In genomic region chr1:101206139-101206538, GRCh38 we compare ENCODE assay signal across 8 cellular contexts. TPM values are rescaled to one million over a fixed set of nuclear protein-coding genes. Genes with fewer than 3 reads are reported as not detected.
DNase-seq lines count a peak whose midpoint lies in the region; ATAC-seq, FAIRE-seq and TF ChIP-seq lines count a peak whose summit lies in the region.
"Not testable (repeated sequence)": the region's sequence is repeated elsewhere in the genome, so short reads cannot be mapped to it uniquely, and the experiment has no call there.

No MANE protein-coding gene starts in this region.

- not testable (repeated sequence) for H3K9ac ChIP-seq in K562 (ENCODE audit: insufficient read depth in 1 of 2, low read depth in 2 of 2, low read length in 2 of 2)

- not testable (repeated sequence) for H3K4me3 ChIP-seq in GM12865 (ENCODE audit: low read depth, low read length); K562

- POLR2A ChIA-PET in activated CD4-positive, alpha-beta T cell treated with anti-CD3 and anti-CD28 coated beads for 36 hours (lab: Charles Lee): interaction anchor here (1.0 kb wide), 1 partner anchor 30 kb away, joined by 3 read pairs; no protein-coding TSS in a partner anchor
- POLR2A ChIA-PET in activated CD8-positive, alpha-beta T cell treated with anti-CD3 and anti-CD28 coated beads for 36 hours (lab: Charles Lee): not testable (repeated sequence)
- POLR2A ChIA-PET in K562 (lab: Yijun Ruan, JAX): interaction anchor here (1.4 kb wide), 1 partner anchor 180 kb away, joined by 4 read pairs; the partner anchor contains the start of gene DPH5

- peak; percentile 21 for DNase-seq in GM12865 (ENCODE audit: low read depth)
- peak; percentile 49 for DNase-seq in activated CD4-positive, alpha-beta T cell treated with anti-CD3 and anti-CD28 coated beads for 36 hours
- not testable (repeated sequence) for DNase-seq in activated CD8-positive, alpha-beta T cell treated with anti-CD3 and anti-CD28 coated beads for 36 hours; K562 (ENCODE audit: extremely low read depth in 1 of 4, low spot score in 3 of 4)
- DNase-seq in activated naive CD4-positive, alpha-beta T cell treated with anti-CD3 and anti-CD28 coated beads for 36 hours: peak; percentile 56
- peak; percentile 35 for DNase-seq in stimulated activated CD4-positive, alpha-beta T cell treated with anti-CD3 and anti-CD28 coated beads, Interleukin-1b, Interleukin-23, amount 100 ng/mL, for 48 hours
- DNase-seq in stimulated activated naive CD8-positive, alpha-beta T cell treated with anti-CD3 and anti-CD28 coated beads, Interleukin-15, amount 100 ng/mL, for 72 hours: peak in 1 of 2 donors; percentile 49

- not testable (repeated sequence) for H3K79me2 ChIP-seq in K562 (ENCODE audit: control insufficient read depth, insufficient read depth, low read length)

- not testable (repeated sequence) for H3K27me3 ChIP-seq in K562 (ENCODE audit: control insufficient read depth in 2 of 2, insufficient read depth in 2 of 2, low read length in 2 of 2)

- not testable (repeated sequence) for H3K36me3 Mint-ChIP-seq in activated CD4-positive, alpha-beta T cell treated with anti-CD3 and anti-CD28 coated beads for 36 hours (ENCODE audit: low read depth); activated CD8-positive, alpha-beta T cell treated with anti-CD3 and anti-CD28 coated beads for 36 hours (ENCODE audit: low read depth); activated naive CD4-positive, alpha-beta T cell treated with anti-CD3 and anti-CD28 coated beads for 36 hours (ENCODE audit: low read depth)

- CTCF ChIA-PET in activated CD4-positive, alpha-beta T cell treated with anti-CD3 and anti-CD28 coated beads for 36 hours (lab: Charles Lee): interaction anchor here (0.9 kb wide), 1 partner anchor 61 kb away, joined by 3 read pairs; no protein-coding TSS in a partner anchor
- CTCF ChIA-PET in activated CD8-positive, alpha-beta T cell treated with anti-CD3 and anti-CD28 coated beads for 36 hours (lab: Charles Lee); K562 (lab: Yijun Ruan, JAX; ENCODE audit: low intra/inter-chr PET ratio): not testable (repeated sequence)
- CTCF ChIA-PET in activated naive CD4-positive, alpha-beta T cell treated with anti-CD3 and anti-CD28 coated beads for 36 hours (lab: Charles Lee): interaction anchor here (0.7 to 1.3 kb wide), 3 partner anchors 11 to 32 kb away, joined by 3 read pairs; no protein-coding TSS in a partner anchor

- not testable (repeated sequence) for H3K9me1 ChIP-seq in K562 (ENCODE audit: control insufficient read depth, insufficient read depth, low read length)

- 39% methylated on average over 4 of the region's 4 CpGs for WGBS in K562 (ENCODE audit: insufficient coverage, low coverage, missing lambda C conversion rate)

- H3K4me2 ChIP-seq in K562 (ENCODE audit: insufficient read depth, low read length): not testable (repeated sequence)

- not testable (repeated sequence) for TF ChIP-seq RAD21 in K562 (CRISPR knock-in tag; conservative IDR thresholded peaks at IDR 0.05 in 1 of 2, IDR thresholded peaks at IDR 0.05 in 1 of 2)

- not testable (repeated sequence) for FAIRE-seq in K562 (lab: Jason Lieb, UNC)

- H4K20me1 ChIP-seq in K562 (replicated peaks; ENCODE audit: control insufficient read depth, insufficient read depth, low read length): not testable (repeated sequence)

- H3K27ac ChIP-seq in K562 (ENCODE audit: extremely low read depth, low read depth, low read length): not testable (repeated sequence)

- intact Hi-C loops in activated CD4-positive, alpha-beta T cell treated with anti-CD3 and anti-CD28 coated beads for 36 hours (cut with DNase I, micrococcal nuclease); activated CD8-positive, alpha-beta T cell treated with anti-CD3 and anti-CD28 coated beads for 36 hours (cut with micrococcal nuclease); activated naive CD4-positive, alpha-beta T cell treated with anti-CD3 and anti-CD28 coated beads for 36 hours (cut with micrococcal nuclease); K562 (cut with micrococcal nuclease): not testable (repeated sequence)

- H3K9me3 Mint-ChIP-seq in activated CD4-positive, alpha-beta T cell treated with anti-CD3 and anti-CD28 coated beads for 36 hours (ENCODE audit: low read depth); activated CD8-positive, alpha-beta T cell treated with anti-CD3 and anti-CD28 coated beads for 36 hours; activated naive CD4-positive, alpha-beta T cell treated with anti-CD3 and anti-CD28 coated beads for 36 hours; stimulated activated naive CD8-positive, alpha-beta T cell treated with anti-CD3 and anti-CD28 coated beads, Interleukin-15, amount 100 ng/mL, for 72 hours: not testable (repeated sequence)

- not testable (repeated sequence) for H3K27me3 Mint-ChIP-seq in activated CD4-positive, alpha-beta T cell treated with anti-CD3 and anti-CD28 coated beads for 36 hours; activated CD8-positive, alpha-beta T cell treated with anti-CD3 and anti-CD28 coated beads for 36 hours; activated naive CD4-positive, alpha-beta T cell treated with anti-CD3 and anti-CD28 coated beads for 36 hours (ENCODE audit: low read depth); stimulated activated naive CD8-positive, alpha-beta T cell treated with anti-CD3 and anti-CD28 coated beads, Interleukin-15, amount 100 ng/mL, for 72 hours

- not testable (repeated sequence) for H3K36me3 ChIP-seq in K562 (ENCODE audit: control insufficient read depth, insufficient read depth, low read length)

- H2AFZ ChIP-seq in K562 (ENCODE audit: low read depth, low read length): not testable (repeated sequence)

- not testable (repeated sequence) for TF ChIP-seq POLR2A in K562 (conservative IDR thresholded peaks at IDR 0.05)

- ATAC-seq in HG02884 (IDR thresholded peaks at IDR 0.05; ENCODE audit: unreplicated experiment): peak; percentile 25
- peak; percentile 72 for ATAC-seq in activated CD4-positive, alpha-beta T cell treated with anti-CD3 and anti-CD28 coated beads for 36 hours
- ATAC-seq in activated CD8-positive, alpha-beta T cell treated with anti-CD3 and anti-CD28 coated beads for 36 hours: peak; percentile 51
- ATAC-seq in K562: not testable (repeated sequence)
- ATAC-seq in stimulated activated naive CD8-positive, alpha-beta T cell treated with anti-CD3 and anti-CD28 coated beads, Interleukin-15, amount 100 ng/mL, for 72 hours: peak; percentile 90

- in situ Hi-C loops in K562 (cut with MboI): not testable (repeated sequence)

- TF ChIP-seq EP300 in K562 (IDR thresholded peaks at IDR 0.05; ENCODE audit: low read length): not testable (repeated sequence)

- H3K4me3 Mint-ChIP-seq in activated CD4-positive, alpha-beta T cell treated with anti-CD3 and anti-CD28 coated beads for 36 hours: peak overlapping the region; percentile 8
- H3K4me3 Mint-ChIP-seq in activated CD8-positive, alpha-beta T cell treated with anti-CD3 and anti-CD28 coated beads for 36 hours; activated naive CD4-positive, alpha-beta T cell treated with anti-CD3 and anti-CD28 coated beads for 36 hours: not testable (repeated sequence)
- peak overlapping the region; percentile 5 to 74 for H3K4me3 Mint-ChIP-seq in stimulated activated naive CD8-positive, alpha-beta T cell treated with anti-CD3 and anti-CD28 coated beads, Interleukin-15, amount 100 ng/mL, for 72 hours

- not testable (repeated sequence) for H3K4me1 ChIP-seq in K562 (replicated peaks in 1 of 2; ENCODE audit: control insufficient read depth in 2 of 2, insufficient read depth in 2 of 2, low read length in 2 of 2)

- not testable (repeated sequence) for TF ChIP-seq CTCF in GM12865 (IDR thresholded peaks at IDR 0.05; ENCODE audit: insufficient read depth, low read depth, low read length, missing control alignments); activated CD8-positive, alpha-beta T cell treated with anti-CD3 and anti-CD28 coated beads for 36 hours (IDR thresholded peaks at IDR 0.05); K562 (IDR thresholded peaks at IDR 0.05 in 2 of 3, conservative IDR thresholded peaks at IDR 0.05 in 1 of 3; ENCODE audit: insufficient read depth in 2 of 3, low read depth in 1 of 3, low read length in 3 of 3)

- H3K27ac Mint-ChIP-seq in activated CD4-positive, alpha-beta T cell treated with anti-CD3 and anti-CD28 coated beads for 36 hours: peak overlapping the region; percentile 81
- peak overlapping the region; percentile 20 for H3K27ac Mint-ChIP-seq in activated CD8-positive, alpha-beta T cell treated with anti-CD3 and anti-CD28 coated beads for 36 hours
- peak overlapping the region; percentile 57 for H3K27ac Mint-ChIP-seq in activated naive CD4-positive, alpha-beta T cell treated with anti-CD3 and anti-CD28 coated beads for 36 hours
- peak overlapping the region; percentile 93 for H3K27ac Mint-ChIP-seq in stimulated activated naive CD8-positive, alpha-beta T cell treated with anti-CD3 and anti-CD28 coated beads, Interleukin-15, amount 100 ng/mL, for 72 hours

- not testable (repeated sequence) for BruUV-seq in K562 (replicated peaks; lab: Mats Ljungman, UMichigan)

- peaks cover 25% of the 10 kb centered on the region for H3K4me1 Mint-ChIP-seq in activated CD4-positive, alpha-beta T cell treated with anti-CD3 and anti-CD28 coated beads for 36 hours
- peaks cover 13% of the 10 kb centered on the region for H3K4me1 Mint-ChIP-seq in activated CD8-positive, alpha-beta T cell treated with anti-CD3 and anti-CD28 coated beads for 36 hours (ENCODE audit: low read depth)
- peaks cover 15% of the 10 kb centered on the region for H3K4me1 Mint-ChIP-seq in activated naive CD4-positive, alpha-beta T cell treated with anti-CD3 and anti-CD28 coated beads for 36 hours (ENCODE audit: low read depth)
- peaks cover 23% of the 10 kb centered on the region for H3K4me1 Mint-ChIP-seq in stimulated activated naive CD8-positive, alpha-beta T cell treated with anti-CD3 and anti-CD28 coated beads, Interleukin-15, amount 100 ng/mL, for 72 hours

- H3K9me3 ChIP-seq in K562 (replicated peaks; ENCODE audit: control insufficient read depth, insufficient read depth, low read depth, low read length): not testable (repeated sequence)

RNA-seq across cellular contexts. Expression of gene S1PR1, which starts 30.7 kb away (rescaled TPM):
- 100 to 1,000 TPM; 109 to 130 TPM for total RNA-seq in activated CD4-positive, alpha-beta T cell treated with anti-CD3 and anti-CD28 coated beads for 36 hours
- 10 to 100 TPM; 63.9 to 66.4 TPM for total RNA-seq in activated CD8-positive, alpha-beta T cell treated with anti-CD3 and anti-CD28 coated beads for 36 hours
- total RNA-seq in activated naive CD4-positive, alpha-beta T cell treated with anti-CD3 and anti-CD28 coated beads for 36 hours: 100 to 1,000 TPM; 129 to 131 TPM
- total RNA-seq in K562 (2011; cell fraction: chromatin; rRNA removed; ENCODE audit: low replicate concordance): 0.93 and 1.5 TPM in 2 replicates
- 0.92 and 1.3 TPM in 2 replicates for total RNA-seq in K562 (2011; cell fraction: nucleolus; rRNA removed)
- total RNA-seq in K562 (2011; cell fraction: nucleoplasm; rRNA removed): 0.61 and 0.73 TPM in 2 replicates
- total RNA-seq in K562 (2014; rRNA removed) (0.36 and 0.41 TPM in 2 replicates), K562 (2014; rRNA removed; fragmentation: Illumina TruSeq; extraction: Trizol) (0.29 and 0.32 TPM in 2 replicates), K562 (2015; rRNA removed; fragmentation: Illumina TruSeq; extraction: Trizol) (1.2 TPM in 2 replicates), K562 (2021) (0.73 and 1.1 TPM in 2 replicates)
- polyA plus RNA-seq in K562 (2011; rRNA removed) (0.85 and 1.0 TPM in 2 replicates), K562 (2014; fragmentation: Illumina TruSeq; extraction: Trizol) (0.43 and 0.54 TPM in 2 replicates), K562 (2014; fragmentation: Nextera tagmentation; extraction: Ambion mirVana) (under 1 TPM; 0.22 to 0.51 TPM), K562 (2014; rRNA removed) (0.32 and 0.34 TPM in 2 replicates)
- polyA plus RNA-seq in K562 (2011; cell fraction: cytosol; rRNA removed): 1.4 and 1.7 TPM in 2 replicates
- 2.9 and 4.5 TPM in 2 replicates for polyA plus RNA-seq in K562 (2011; cell fraction: nucleus; rRNA removed)
- 1.6 and 1.9 TPM in 2 replicates for polyA plus RNA-seq in K562 (2012)
- polyA minus RNA-seq in K562 (2011; rRNA and poly(A)+ RNA removed): 1.7 TPM in 2 replicates
- 0.95 TPM in 1 of 2 replicates, not detected in the other for polyA minus RNA-seq in K562 (2011; cell fraction: cytosol; rRNA and poly(A)+ RNA removed)
- 2.7 and 3.4 TPM in 2 replicates for polyA minus RNA-seq in K562 (2011; cell fraction: nucleus; rRNA and poly(A)+ RNA removed)

Comparison
In these comparisons a context has a peak if more than half of its experiments do, and no peak if none do; other contexts are left out.
1. H3K27ac Mint-ChIP-seq: peak in every context shown above with its lines; median percentile 93 in stimulated activated naive CD8-positive, alpha-beta T cell treated with anti-CD3 and anti-CD28 coated beads, Interleukin-15, amount 100 ng/mL, for 72 hours; 81 in activated CD4-positive, alpha-beta T cell treated with anti-CD3 and anti-CD28 coated beads for 36 hours; 57 in activated naive CD4-positive, alpha-beta T cell treated with anti-CD3 and anti-CD28 coated beads for 36 hours; 20 in activated CD8-positive, alpha-beta T cell treated with anti-CD3 and anti-CD28 coated beads for 36 hours.
2. RNA of gene S1PR1, which starts 30.7 kb away (total RNA-seq): 129 to 131 TPM in activated naive CD4-positive, alpha-beta T cell treated with anti-CD3 and anti-CD28 coated beads for 36 hours, 109 to 130 TPM in activated CD4-positive, alpha-beta T cell treated with anti-CD3 and anti-CD28 coated beads for 36 hours and 63.9 to 66.4 TPM in activated CD8-positive, alpha-beta T cell treated with anti-CD3 and anti-CD28 coated beads for 36 hours; 0.29 to 1.5 TPM in K562; every median in the first group is over 10 times any median in the second.